Comparison of ENCODE assay signal across 26 cellular contexts in the genomic region with DNA sequence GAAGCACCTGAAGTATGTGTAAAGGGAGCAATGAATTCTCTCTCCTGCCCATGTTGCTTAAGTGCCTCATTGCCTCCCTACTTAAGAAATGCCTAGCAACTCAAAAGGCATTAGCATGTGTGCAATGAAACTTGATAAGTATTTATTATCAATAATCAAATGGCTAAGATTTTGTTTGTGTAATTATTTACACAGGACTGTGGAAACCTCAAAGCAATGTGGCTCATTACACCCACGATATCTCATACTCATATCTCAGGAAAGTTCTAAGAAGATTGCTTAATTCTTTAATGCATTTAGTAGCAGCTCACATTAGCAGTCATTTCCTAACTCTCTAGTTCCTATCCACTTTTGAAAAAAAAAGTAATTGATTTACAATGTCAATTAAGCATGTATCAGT.
"Had no signal": no experiment of that assay in that cellular context is flagged by ENCODE, and none has a peak within 500 bp of the region (broad histone marks: within the 10 kb centered on the region; RNA-seq: fewer than 3 reads in every experiment).

No MANE protein-coding gene starts in this region.

- H3K4me3 Mint-ChIP-seq: activated CD4-positive, alpha-beta T cell treated with anti-CD3 and anti-CD28 coated beads for 36 hours; activated naive CD4-positive, alpha-beta T cell treated with anti-CD3 and anti-CD28 coated beads for 36 hours; activated naive CD8-positive, alpha-beta T cell treated with anti-CD3 and anti-CD28 coated beads for 36 hours; endodermal cell; immature natural killer cell; memory B cell; naive thymus-derived CD4-positive, alpha-beta T cell; stimulated activated naive B cell treated with anti-CD40 and anti-IgM and Interleukin-4, amounts not matched to agents 10 μg/mL and 1 μg/mL and 100 μg/mL, for 72 hours had no signal

- FAIRE-seq: pancreas had no signal

- ATAC-seq: activated CD4-positive, alpha-beta T cell treated with anti-CD3 and anti-CD28 coated beads for 36 hours; heart left ventricle; naive thymus-derived CD4-positive, alpha-beta T cell; psoas muscle; stimulated activated naive B cell treated with anti-CD40 and anti-IgM and Interleukin-4, amounts not matched to agents 10 μg/mL and 1 μg/mL and 100 μg/mL, for 72 hours had no signal

- H3K9me3 Mint-ChIP-seq: activated naive CD4-positive, alpha-beta T cell treated with anti-CD3 and anti-CD28 coated beads for 36 hours; activated naive CD8-positive, alpha-beta T cell treated with anti-CD3 and anti-CD28 coated beads for 36 hours; immature natural killer cell; memory B cell; naive thymus-derived CD4-positive, alpha-beta T cell; stimulated activated naive B cell treated with anti-CD40 and anti-IgM and Interleukin-4, amounts not matched to agents 10 μg/mL and 1 μg/mL and 100 μg/mL, for 72 hours had no signal

- H3K4me1 Mint-ChIP-seq: activated CD4-positive, alpha-beta T cell treated with anti-CD3 and anti-CD28 coated beads for 36 hours; activated naive CD8-positive, alpha-beta T cell treated with anti-CD3 and anti-CD28 coated beads for 36 hours; endodermal cell; immature natural killer cell; memory B cell; naive thymus-derived CD4-positive, alpha-beta T cell had no signal

- H3K36me3 ChIP-seq: esophagus muscularis mucosa, heart left ventricle, pancreas, right atrium auricular region, suprapubic skin, tibial artery had no signal

- H3K27ac ChIP-seq: coronary artery, esophagus muscularis mucosa, foreskin keratinocyte, heart left ventricle, pancreas, psoas muscle, right atrium auricular region, suprapubic skin, tibial artery had no signal

- H3K27me3 ChIP-seq: esophagus muscularis mucosa, foreskin keratinocyte, heart left ventricle, pancreas, right atrium auricular region, suprapubic skin, tibial artery had no signal

- H3K36me3 Mint-ChIP-seq: activated naive CD8-positive, alpha-beta T cell treated with anti-CD3 and anti-CD28 coated beads for 36 hours; immature natural killer cell; memory B cell; naive thymus-derived CD4-positive, alpha-beta T cell; stimulated activated naive B cell treated with anti-CD40 and anti-IgM and Interleukin-4, amounts not matched to agents 10 μg/mL and 1 μg/mL and 100 μg/mL, for 72 hours had no signal

- H3K27ac Mint-ChIP-seq: activated CD4-positive, alpha-beta T cell treated with anti-CD3 and anti-CD28 coated beads for 36 hours; activated naive CD4-positive, alpha-beta T cell treated with anti-CD3 and anti-CD28 coated beads for 36 hours; activated naive CD8-positive, alpha-beta T cell treated with anti-CD3 and anti-CD28 coated beads for 36 hours; endodermal cell; immature natural killer cell; memory B cell; naive thymus-derived CD4-positive, alpha-beta T cell; stimulated activated naive B cell treated with anti-CD40 and anti-IgM and Interleukin-4, amounts not matched to agents 10 μg/mL and 1 μg/mL and 100 μg/mL, for 72 hours had no signal

- H3K9me3 ChIP-seq: esophagus muscularis mucosa, heart left ventricle, pancreas, psoas muscle, right atrium auricular region, suprapubic skin, tibial artery had no signal

- H3K4me3 ChIP-seq: coronary artery, esophagus muscularis mucosa, heart left ventricle, pancreas, psoas muscle, right atrium auricular region, suprapubic skin, tibial artery had no signal

- H3K4me1 ChIP-seq: foreskin keratinocyte, heart left ventricle, pancreas, psoas muscle, right atrium auricular region, suprapubic skin, tibial artery had no signal

- H3K27me3 Mint-ChIP-seq: activated CD4-positive, alpha-beta T cell treated with anti-CD3 and anti-CD28 coated beads for 36 hours; activated naive CD8-positive, alpha-beta T cell treated with anti-CD3 and anti-CD28 coated beads for 36 hours; memory B cell had no signal

- DNase-seq: activated CD4-positive, alpha-beta T cell treated with anti-CD3 and anti-CD28 coated beads for 36 hours; activated CD4-positive, alpha-beta T cell treated with anti-CD3 and anti-CD28 coated beads, Interleukin-2, amount 50 U/mL, for 4 hours; activated CD4-positive, CD25-positive, alpha-beta regulatory T cell; activated effector memory CD4-positive, alpha-beta T cell treated with Interleukin-2 at 50 U/mL for 16 hours; activated naive CD4-positive, alpha-beta T cell treated with anti-CD3 and anti-CD28 coated beads for 36 hours; activated naive CD8-positive, alpha-beta T cell treated with anti-CD3 and anti-CD28 coated beads for 36 hours; cerebellar nuclear complex; endodermal cell; heart left ventricle; hypothalamus; immature natural killer cell; midbrain; naive thymus-derived CD4-positive, alpha-beta T cell; nucleus accumbens; pancreas; psoas muscle; stimulated activated CD4-positive, alpha-beta T cell treated with anti-CD3 and anti-CD28 coated beads, Interleukin-15, amount 100 ng/mL, for 24 hours; stimulated activated CD4-positive, alpha-beta T cell treated with anti-CD3 and anti-CD28 coated beads, Interleukin-2, amount 100 ng/mL, for 24 hours; stimulated activated naive B cell treated with anti-CD40 and anti-IgM and Interleukin-4, amounts not matched to agents 10 μg/mL and 1 μg/mL and 100 μg/mL, for 72 hours; tibial artery had no signal
